ENCODE assay signal across 24 cellular contexts in genomic region chr5:174839196-174839595, GRCh38.
DNase-seq lines count a peak whose midpoint lies in the region; ATAC-seq and TF ChIP-seq lines count a peak whose summit lies in the region.
"Had no signal": no experiment of that assay in that cellular context is flagged by ENCODE, and none has a peak within 500 bp of the region (broad histone marks: within the 10 kb centered on the region; RNA-seq: fewer than 3 reads in every experiment).

No MANE protein-coding gene starts in this region.

- no peak for TF ChIP-seq CTCF in CD8-positive, alpha-beta T cell (IDR thresholded peaks at IDR 0.05)

- no peak overlapping the region for H3K4me3 Mint-ChIP-seq in CD8-positive, alpha-beta T cell
- H3K4me3 Mint-ChIP-seq: CD14-positive monocyte had no signal

- H3K27me3 Mint-ChIP-seq in CD8-positive, alpha-beta T cell (ENCODE audit: low read depth) = peaks cover 17% of the 10 kb centered on the region

- H3K27me3 ChIP-seq in layer of hippocampus (ENCODE audit: control insufficient read depth, insufficient read depth, low read length) = no peaks in the 10 kb centered on the region
- no peaks in the 10 kb centered on the region for H3K27me3 ChIP-seq in CD8-positive, alpha-beta T cell (ENCODE audit: insufficient read depth, low read length)
- H3K27me3 ChIP-seq: MG63 had no signal

- H3K36me3 Mint-ChIP-seq in CD8-positive, alpha-beta T cell = no peaks in the 10 kb centered on the region
- H3K36me3 Mint-ChIP-seq: CD14-positive monocyte had no signal

- H3K27ac ChIP-seq in cingulate gyrus (ENCODE audit: low read depth, low read length) = peak overlapping the region; percentile 75
- peak overlapping the region; percentile 81 for H3K27ac ChIP-seq in layer of hippocampus (ENCODE audit: low read depth, low read length)
- peak overlapping the region; percentile 44 for H3K27ac ChIP-seq in substantia nigra (ENCODE audit: low read depth, low read length, poor library complexity, severe bottlenecking)
- no peak overlapping the region for H3K27ac ChIP-seq in CD8-positive, alpha-beta T cell (ENCODE audit: low read depth, low read length)
- H3K27ac ChIP-seq: 22Rv1, RWPE1, SK-N-MC had no signal

- no peaks in the 10 kb centered on the region for H3K9me3 ChIP-seq in CD8-positive, alpha-beta T cell (ENCODE audit: low read length)
- H3K9me3 ChIP-seq: BE2C, MG63 had no signal

- no peak overlapping the region for H3K4me3 ChIP-seq in CD8-positive, alpha-beta T cell (ENCODE audit: low read depth, low read length)
- H3K4me3 ChIP-seq: MG63, SK-N-MC had no signal

- CTCF ChIA-PET in CD8-positive, alpha-beta T cell (lab: Charles Lee) = no interaction called here

- no peak for ATAC-seq in left lobe of liver
- no peak for ATAC-seq in HG03196 (IDR thresholded peaks at IDR 0.05; ENCODE audit: unreplicated experiment)
- ATAC-seq in CD8-positive, alpha-beta T cell = no peak
- ATAC-seq: Panc1 had no signal

- no peak overlapping the region for H3K27ac Mint-ChIP-seq in CD8-positive, alpha-beta T cell
- H3K27ac Mint-ChIP-seq: CD14-positive monocyte had no signal

- H3K4me1 Mint-ChIP-seq in CD8-positive, alpha-beta T cell (ENCODE audit: low read depth) = no peaks in the 10 kb centered on the region
- H3K4me1 Mint-ChIP-seq: CD14-positive monocyte had no signal

- H3K4me1 ChIP-seq in CD8-positive, alpha-beta T cell (ENCODE audit: insufficient read depth, low read length) = no peaks in the 10 kb centered on the region
- H3K4me1 ChIP-seq: BE2C had no signal

- peak; percentile 57 for DNase-seq in Ammon's horn (ENCODE audit: low spot score)
- peak in 20 of 49 donors; percentile 3 to 57 (median 12) for DNase-seq in substantia nigra (lab: John Stamatoyannopoulos, UW)
- DNase-seq in left lobe of liver (ENCODE audit: low spot score) = no peak
- DNase-seq in CD8-positive, alpha-beta T cell = no peak
- DNase-seq in NCI-H2107 treated with DMSO at 0.1 percent for 48 hours (lab: John Stamatoyannopoulos, UW; ENCODE audit: unreplicated experiment) = no peak
- DNase-seq: BE2C, Calu3, DND-41, IMR-90, KG1, MG63, NCI-H2029, NCI-H226, NCI-H510A, NCI-H69, SHP77 had no signal

- intact Hi-C loops in CD8-positive, alpha-beta T cell (cut with DNase I, micrococcal nuclease) = no loop called here

- POLR2A ChIA-PET in CD8-positive, alpha-beta T cell (lab: Charles Lee) = no interaction called here

- H3K36me3 ChIP-seq in CD8-positive, alpha-beta T cell (ENCODE audit: insufficient read depth, low read length) = no peaks in the 10 kb centered on the region
- H3K36me3 ChIP-seq: BE2C, MG63 had no signal

- no peaks in the 10 kb centered on the region for H3K9me3 Mint-ChIP-seq in CD8-positive, alpha-beta T cell
